Comparison of ENCODE assay signal across 2 cellular contexts in the genomic region with DNA sequence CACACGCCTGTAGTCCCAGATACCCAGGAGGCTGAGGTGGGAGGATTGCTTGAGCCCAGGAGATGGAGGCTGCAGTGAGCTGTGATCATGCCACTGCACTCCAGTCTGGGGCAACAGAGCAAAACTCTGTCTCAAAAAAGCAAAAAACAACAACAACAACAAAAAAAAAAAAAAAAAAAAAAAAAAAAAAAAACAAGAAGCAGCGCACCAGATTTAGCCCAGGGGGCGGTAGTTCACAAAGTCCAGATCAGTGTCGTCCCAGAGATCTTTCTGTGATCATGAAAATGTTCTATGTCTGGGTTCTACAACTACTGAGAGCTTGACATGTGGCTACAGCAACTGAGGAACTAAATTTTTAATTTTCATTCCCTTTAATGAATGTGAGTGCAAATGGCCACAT.
TF ChIP-seq lines count a peak whose summit lies in the region.

No MANE protein-coding gene starts in this region.

TF ChIP-seq in H1, 55 proteins besides CTCF, POLR2A, EP300 and RAD21 (continues in another document):
- no peak for TF ChIP-seq FOSL1 (IDR thresholded peaks at IDR 0.05; ENCODE audit: insufficient read depth, low read depth, low read length)
- no peak for TF ChIP-seq GTF2F1 (IDR thresholded peaks at IDR 0.05; ENCODE audit: borderline replicate concordance, low read depth, low read length)
- no peak for TF ChIP-seq TAF7 (optimal IDR thresholded peaks at IDR 0.05; ENCODE audit: borderline replicate concordance, low read depth, low read length)
- TF ChIP-seq JUN (IDR thresholded peaks at IDR 0.05; ENCODE audit: low read depth, low read length), result no peak
- no peak for TF ChIP-seq SUZ12 (IDR thresholded peaks at IDR 0.05; ENCODE audit: low read length)
- no peak for TF ChIP-seq POLR2AphosphoS5 (IDR thresholded peaks at IDR 0.05; ENCODE audit: low read depth, low read length)
- no peak for TF ChIP-seq RBBP5 (IDR thresholded peaks at IDR 0.05; ENCODE audit: borderline replicate concordance, low read depth, low read length)
- TF ChIP-seq ASH2L (IDR thresholded peaks at IDR 0.05; ENCODE audit: low read length), result no peak
- no peak for TF ChIP-seq KDM1A (IDR thresholded peaks at IDR 0.05; ENCODE audit: borderline replicate concordance, low read length)
- TF ChIP-seq SIX5 (IDR thresholded peaks at IDR 0.05; ENCODE audit: low read depth, low read length), result no peak
- TF ChIP-seq, protein P1, sequence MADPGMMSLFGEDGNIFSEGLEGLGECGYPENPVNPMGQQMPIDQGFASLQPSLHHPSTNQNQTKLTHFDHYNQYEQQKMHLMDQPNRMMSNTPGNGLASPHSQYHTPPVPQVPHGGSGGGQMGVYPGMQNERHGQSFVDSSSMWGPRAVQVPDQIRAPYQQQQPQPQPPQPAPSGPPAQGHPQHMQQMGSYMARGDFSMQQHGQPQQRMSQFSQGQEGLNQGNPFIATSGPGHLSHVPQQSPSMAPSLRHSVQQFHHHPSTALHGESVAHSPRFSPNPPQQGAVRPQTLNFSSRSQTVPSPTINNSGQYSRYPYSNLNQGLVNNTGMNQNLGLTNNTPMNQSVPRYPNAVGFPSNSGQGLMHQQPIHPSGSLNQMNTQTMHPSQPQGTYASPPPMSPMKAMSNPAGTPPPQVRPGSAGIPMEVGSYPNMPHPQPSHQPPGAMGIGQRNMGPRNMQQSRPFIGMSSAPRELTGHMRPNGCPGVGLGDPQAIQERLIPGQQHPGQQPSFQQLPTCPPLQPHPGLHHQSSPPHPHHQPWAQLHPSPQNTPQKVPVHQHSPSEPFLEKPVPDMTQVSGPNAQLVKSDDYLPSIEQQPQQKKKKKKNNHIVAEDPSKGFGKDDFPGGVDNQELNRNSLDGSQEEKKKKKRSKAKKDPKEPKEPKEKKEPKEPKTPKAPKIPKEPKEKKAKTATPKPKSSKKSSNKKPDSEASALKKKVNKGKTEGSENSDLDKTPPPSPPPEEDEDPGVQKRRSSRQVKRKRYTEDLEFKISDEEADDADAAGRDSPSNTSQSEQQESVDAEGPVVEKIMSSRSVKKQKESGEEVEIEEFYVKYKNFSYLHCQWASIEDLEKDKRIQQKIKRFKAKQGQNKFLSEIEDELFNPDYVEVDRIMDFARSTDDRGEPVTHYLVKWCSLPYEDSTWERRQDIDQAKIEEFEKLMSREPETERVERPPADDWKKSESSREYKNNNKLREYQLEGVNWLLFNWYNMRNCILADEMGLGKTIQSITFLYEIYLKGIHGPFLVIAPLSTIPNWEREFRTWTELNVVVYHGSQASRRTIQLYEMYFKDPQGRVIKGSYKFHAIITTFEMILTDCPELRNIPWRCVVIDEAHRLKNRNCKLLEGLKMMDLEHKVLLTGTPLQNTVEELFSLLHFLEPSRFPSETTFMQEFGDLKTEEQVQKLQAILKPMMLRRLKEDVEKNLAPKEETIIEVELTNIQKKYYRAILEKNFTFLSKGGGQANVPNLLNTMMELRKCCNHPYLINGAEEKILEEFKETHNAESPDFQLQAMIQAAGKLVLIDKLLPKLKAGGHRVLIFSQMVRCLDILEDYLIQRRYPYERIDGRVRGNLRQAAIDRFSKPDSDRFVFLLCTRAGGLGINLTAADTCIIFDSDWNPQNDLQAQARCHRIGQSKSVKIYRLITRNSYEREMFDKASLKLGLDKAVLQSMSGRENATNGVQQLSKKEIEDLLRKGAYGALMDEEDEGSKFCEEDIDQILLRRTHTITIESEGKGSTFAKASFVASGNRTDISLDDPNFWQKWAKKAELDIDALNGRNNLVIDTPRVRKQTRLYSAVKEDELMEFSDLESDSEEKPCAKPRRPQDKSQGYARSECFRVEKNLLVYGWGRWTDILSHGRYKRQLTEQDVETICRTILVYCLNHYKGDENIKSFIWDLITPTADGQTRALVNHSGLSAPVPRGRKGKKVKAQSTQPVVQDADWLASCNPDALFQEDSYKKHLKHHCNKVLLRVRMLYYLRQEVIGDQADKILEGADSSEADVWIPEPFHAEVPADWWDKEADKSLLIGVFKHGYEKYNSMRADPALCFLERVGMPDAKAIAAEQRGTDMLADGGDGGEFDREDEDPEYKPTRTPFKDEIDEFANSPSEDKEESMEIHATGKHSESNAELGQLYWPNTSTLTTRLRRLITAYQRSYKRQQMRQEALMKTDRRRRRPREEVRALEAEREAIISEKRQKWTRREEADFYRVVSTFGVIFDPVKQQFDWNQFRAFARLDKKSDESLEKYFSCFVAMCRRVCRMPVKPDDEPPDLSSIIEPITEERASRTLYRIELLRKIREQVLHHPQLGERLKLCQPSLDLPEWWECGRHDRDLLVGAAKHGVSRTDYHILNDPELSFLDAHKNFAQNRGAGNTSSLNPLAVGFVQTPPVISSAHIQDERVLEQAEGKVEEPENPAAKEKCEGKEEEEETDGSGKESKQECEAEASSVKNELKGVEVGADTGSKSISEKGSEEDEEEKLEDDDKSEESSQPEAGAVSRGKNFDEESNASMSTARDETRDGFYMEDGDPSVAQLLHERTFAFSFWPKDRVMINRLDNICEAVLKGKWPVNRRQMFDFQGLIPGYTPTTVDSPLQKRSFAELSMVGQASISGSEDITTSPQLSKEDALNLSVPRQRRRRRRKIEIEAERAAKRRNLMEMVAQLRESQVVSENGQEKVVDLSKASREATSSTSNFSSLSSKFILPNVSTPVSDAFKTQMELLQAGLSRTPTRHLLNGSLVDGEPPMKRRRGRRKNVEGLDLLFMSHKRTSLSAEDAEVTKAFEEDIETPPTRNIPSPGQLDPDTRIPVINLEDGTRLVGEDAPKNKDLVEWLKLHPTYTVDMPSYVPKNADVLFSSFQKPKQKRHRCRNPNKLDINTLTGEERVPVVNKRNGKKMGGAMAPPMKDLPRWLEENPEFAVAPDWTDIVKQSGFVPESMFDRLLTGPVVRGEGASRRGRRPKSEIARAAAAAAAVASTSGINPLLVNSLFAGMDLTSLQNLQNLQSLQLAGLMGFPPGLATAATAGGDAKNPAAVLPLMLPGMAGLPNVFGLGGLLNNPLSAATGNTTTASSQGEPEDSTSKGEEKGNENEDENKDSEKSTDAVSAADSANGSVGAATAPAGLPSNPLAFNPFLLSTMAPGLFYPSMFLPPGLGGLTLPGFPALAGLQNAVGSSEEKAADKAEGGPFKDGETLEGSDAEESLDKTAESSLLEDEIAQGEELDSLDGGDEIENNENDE (IDR thresholded peaks at IDR 0.05; ENCODE audit: insufficient replicate concordance, low read length), result no peak
- no peak for TF ChIP-seq PHF8 (conservative IDR thresholded peaks at IDR 0.05; ENCODE audit: low read depth, low read length)
- no peak for TF ChIP-seq JUND (IDR thresholded peaks at IDR 0.05; ENCODE audit: low read length)
- TF ChIP-seq, protein P2, sequence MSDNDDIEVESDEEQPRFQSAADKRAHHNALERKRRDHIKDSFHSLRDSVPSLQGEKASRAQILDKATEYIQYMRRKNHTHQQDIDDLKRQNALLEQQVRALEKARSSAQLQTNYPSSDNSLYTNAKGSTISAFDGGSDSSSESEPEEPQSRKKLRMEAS (IDR thresholded peaks at IDR 0.05), result no peak
- TF ChIP-seq KDM5A (IDR thresholded peaks at IDR 0.05; ENCODE audit: low read length), result no peak
- TF ChIP-seq CTBP2 (IDR thresholded peaks at IDR 0.05; ENCODE audit: borderline replicate concordance, insufficient read depth, insufficient read length, low read length), result no peak
- no peak for TF ChIP-seq MAFK (IDR thresholded peaks at IDR 0.05; ENCODE audit: low read depth, low read length)
- TF ChIP-seq EZH2 (IDR thresholded peaks at IDR 0.05; ENCODE audit: low read depth, low read length, severe bottlenecking), result no peak
- no peak for TF ChIP-seq SAP30 (IDR thresholded peaks at IDR 0.05; ENCODE audit: insufficient read depth, insufficient replicate concordance, low read length)

TF ChIP-seq in WTC11, 78 proteins besides CTCF, POLR2A, EP300 and RAD21:
- TF ChIP-seq, protein P3, sequence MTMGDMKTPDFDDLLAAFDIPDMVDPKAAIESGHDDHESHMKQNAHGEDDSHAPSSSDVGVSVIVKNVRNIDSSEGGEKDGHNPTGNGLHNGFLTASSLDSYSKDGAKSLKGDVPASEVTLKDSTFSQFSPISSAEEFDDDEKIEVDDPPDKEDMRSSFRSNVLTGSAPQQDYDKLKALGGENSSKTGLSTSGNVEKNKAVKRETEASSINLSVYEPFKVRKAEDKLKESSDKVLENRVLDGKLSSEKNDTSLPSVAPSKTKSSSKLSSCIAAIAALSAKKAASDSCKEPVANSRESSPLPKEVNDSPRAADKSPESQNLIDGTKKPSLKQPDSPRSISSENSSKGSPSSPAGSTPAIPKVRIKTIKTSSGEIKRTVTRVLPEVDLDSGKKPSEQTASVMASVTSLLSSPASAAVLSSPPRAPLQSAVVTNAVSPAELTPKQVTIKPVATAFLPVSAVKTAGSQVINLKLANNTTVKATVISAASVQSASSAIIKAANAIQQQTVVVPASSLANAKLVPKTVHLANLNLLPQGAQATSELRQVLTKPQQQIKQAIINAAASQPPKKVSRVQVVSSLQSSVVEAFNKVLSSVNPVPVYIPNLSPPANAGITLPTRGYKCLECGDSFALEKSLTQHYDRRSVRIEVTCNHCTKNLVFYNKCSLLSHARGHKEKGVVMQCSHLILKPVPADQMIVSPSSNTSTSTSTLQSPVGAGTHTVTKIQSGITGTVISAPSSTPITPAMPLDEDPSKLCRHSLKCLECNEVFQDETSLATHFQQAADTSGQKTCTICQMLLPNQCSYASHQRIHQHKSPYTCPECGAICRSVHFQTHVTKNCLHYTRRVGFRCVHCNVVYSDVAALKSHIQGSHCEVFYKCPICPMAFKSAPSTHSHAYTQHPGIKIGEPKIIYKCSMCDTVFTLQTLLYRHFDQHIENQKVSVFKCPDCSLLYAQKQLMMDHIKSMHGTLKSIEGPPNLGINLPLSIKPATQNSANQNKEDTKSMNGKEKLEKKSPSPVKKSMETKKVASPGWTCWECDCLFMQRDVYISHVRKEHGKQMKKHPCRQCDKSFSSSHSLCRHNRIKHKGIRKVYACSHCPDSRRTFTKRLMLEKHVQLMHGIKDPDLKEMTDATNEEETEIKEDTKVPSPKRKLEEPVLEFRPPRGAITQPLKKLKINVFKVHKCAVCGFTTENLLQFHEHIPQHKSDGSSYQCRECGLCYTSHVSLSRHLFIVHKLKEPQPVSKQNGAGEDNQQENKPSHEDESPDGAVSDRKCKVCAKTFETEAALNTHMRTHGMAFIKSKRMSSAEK (CRISPR knock-in tag; IDR thresholded peaks at IDR 0.05; ENCODE audit: borderline replicate concordance), result no peak
- TF ChIP-seq, protein P4, sequence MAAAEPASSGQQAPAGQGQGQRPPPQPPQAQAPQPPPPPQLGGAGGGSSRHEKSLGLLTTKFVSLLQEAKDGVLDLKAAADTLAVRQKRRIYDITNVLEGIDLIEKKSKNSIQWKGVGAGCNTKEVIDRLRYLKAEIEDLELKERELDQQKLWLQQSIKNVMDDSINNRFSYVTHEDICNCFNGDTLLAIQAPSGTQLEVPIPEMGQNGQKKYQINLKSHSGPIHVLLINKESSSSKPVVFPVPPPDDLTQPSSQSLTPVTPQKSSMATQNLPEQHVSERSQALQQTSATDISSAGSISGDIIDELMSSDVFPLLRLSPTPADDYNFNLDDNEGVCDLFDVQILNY (CRISPR knock-in tag; IDR thresholded peaks at IDR 0.05), result no peak
- TF ChIP-seq ELF4 (CRISPR knock-in tag; IDR thresholded peaks at IDR 0.05; ENCODE audit: low read depth), result no peak
- no peak for TF ChIP-seq EMX1 (CRISPR knock-in tag; IDR thresholded peaks at IDR 0.05)
- no peak for TF ChIP-seq ZNF396 (CRISPR knock-in tag; IDR thresholded peaks at IDR 0.05; ENCODE audit: borderline replicate concordance)
- TF ChIP-seq, protein P5, sequence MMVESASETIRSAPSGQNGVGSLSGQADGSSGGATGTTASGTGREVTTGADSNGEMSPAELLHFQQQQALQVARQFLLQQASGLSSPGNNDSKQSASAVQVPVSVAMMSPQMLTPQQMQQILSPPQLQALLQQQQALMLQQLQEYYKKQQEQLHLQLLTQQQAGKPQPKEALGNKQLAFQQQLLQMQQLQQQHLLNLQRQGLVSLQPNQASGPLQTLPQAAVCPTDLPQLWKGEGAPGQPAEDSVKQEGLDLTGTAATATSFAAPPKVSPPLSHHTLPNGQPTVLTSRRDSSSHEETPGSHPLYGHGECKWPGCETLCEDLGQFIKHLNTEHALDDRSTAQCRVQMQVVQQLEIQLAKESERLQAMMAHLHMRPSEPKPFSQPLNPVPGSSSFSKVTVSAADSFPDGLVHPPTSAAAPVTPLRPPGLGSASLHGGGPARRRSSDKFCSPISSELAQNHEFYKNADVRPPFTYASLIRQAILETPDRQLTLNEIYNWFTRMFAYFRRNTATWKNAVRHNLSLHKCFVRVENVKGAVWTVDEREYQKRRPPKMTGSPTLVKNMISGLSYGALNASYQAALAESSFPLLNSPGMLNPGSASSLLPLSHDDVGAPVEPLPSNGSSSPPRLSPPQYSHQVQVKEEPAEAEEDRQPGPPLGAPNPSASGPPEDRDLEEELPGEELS (CRISPR knock-in tag; IDR thresholded peaks at IDR 0.05), result no peak
- TF ChIP-seq CREM (CRISPR knock-in tag; IDR thresholded peaks at IDR 0.05), result no peak
- TF ChIP-seq TCF7 (CRISPR knock-in tag; IDR thresholded peaks at IDR 0.05; ENCODE audit: low read depth), result no peak
- TF ChIP-seq FOXJ3 (CRISPR knock-in tag; IDR thresholded peaks at IDR 0.05; ENCODE audit: borderline replicate concordance), result no peak
- TF ChIP-seq NR2C2 (CRISPR knock-in tag; IDR thresholded peaks at IDR 0.05), result no peak
